13 cellular contexts compared by ENCODE assay signal in genomic region chr2:189521686-189522434, GRCh38. TPM values are rescaled to one million over a fixed set of nuclear protein-coding genes. Genes with fewer than 3 reads are reported as not detected.
DNase-seq lines count a peak whose midpoint lies in the region; ATAC-seq and TF ChIP-seq lines count a peak whose summit lies in the region.
"Had no signal": no experiment of that assay in that cellular context is flagged by ENCODE, and none has a peak within 500 bp of the region (broad histone marks: within the 10 kb centered on the region; RNA-seq: fewer than 3 reads in every experiment).

No MANE protein-coding gene starts in this region.

- no peak overlapping the region for H3K4me3 ChIP-seq in duodenal mucosa (ENCODE audit: low read depth in 1 of 2, low read length in 2 of 2)
- no peak overlapping the region for H3K4me3 ChIP-seq in smooth muscle cell
- H3K4me3 ChIP-seq in GM23338: no peak overlapping the region

- H3K9me3 ChIP-seq in duodenal mucosa (ENCODE audit: control insufficient read depth in 1 of 2, low read length in 2 of 2) (no peaks in the 10 kb centered on the region), smooth muscle cell (replicated peaks; ENCODE audit: low read depth) (no peaks in the 10 kb centered on the region)

- H3K36me3 Mint-ChIP-seq in GM23338 (ENCODE audit: low read depth): no peaks in the 10 kb centered on the region

- ATAC-seq in GM18867 (IDR thresholded peaks at IDR 0.05; ENCODE audit: unreplicated experiment) (peak; percentile 88), HG03521 (IDR thresholded peaks at IDR 0.05; ENCODE audit: unreplicated experiment) (no peak), GM19463 (IDR thresholded peaks at IDR 0.05; ENCODE audit: unreplicated experiment) (no peak), GM23338 (no peak)

- H3K27ac ChIP-seq in duodenal mucosa (ENCODE audit: low read depth, low read length) (peak overlapping the region; percentile 77), smooth muscle cell (ENCODE audit: low read depth) (no peak overlapping the region), GM23338 (ENCODE audit: low read depth) (no peak overlapping the region)

- H4K20me1 ChIP-seq in smooth muscle cell (ENCODE audit: low read depth) (no peaks in the 10 kb centered on the region), GM23338 (replicated peaks; ENCODE audit: insufficient read depth) (no peaks in the 10 kb centered on the region)

- peak overlapping the region; percentile 14 for H2AFZ ChIP-seq in smooth muscle cell (ENCODE audit: low read depth)
- H2AFZ ChIP-seq in GM23338: no peak overlapping the region

- no peaks in the 10 kb centered on the region for H3K9me2 ChIP-seq in GM23338 (ENCODE audit: insufficient read depth)

- no peaks in the 10 kb centered on the region for H3K36me3 ChIP-seq in duodenal mucosa (ENCODE audit: control insufficient read depth in 1 of 2, insufficient read depth in 2 of 2, low read length in 2 of 2)
- no peaks in the 10 kb centered on the region for H3K36me3 ChIP-seq in smooth muscle cell (ENCODE audit: low read depth)
- H3K36me3 ChIP-seq in GM23338 (ENCODE audit: insufficient read depth): no peaks in the 10 kb centered on the region

- H3K27ac Mint-ChIP-seq in GM23338: no peak overlapping the region
- H3K27ac Mint-ChIP-seq: activated T-cell treated with anti-CD3 and anti-CD28 coated beads, Interleukin-2, amount 50 U/mL, for 24 hours had no signal

- DNase-seq in LoVo (ENCODE audit: low spot score) (peak; percentile 22), smooth muscle cell (lab: John Stamatoyannopoulos, UW; ENCODE audit: unreplicated experiment) (no peak), islet precursor cell (no peak), GM23338 (ENCODE audit: low spot score) (no peak)
- DNase-seq: activated T-cell treated with anti-CD3 and anti-CD28 coated beads, Interleukin-2, amount 50 U/mL, for 24 hours; DMS153; KBM-7; stimulated activated CD4-positive, alpha-beta T cell treated with anti-CD3 and anti-CD28 coated beads, Interleukin-4, amount 100 ng/mL, for 4 hours; T-helper 2 cell had no signal

- H3K4me1 Mint-ChIP-seq in GM23338: peaks cover 5% of the 10 kb centered on the region

- H3K4me3 Mint-ChIP-seq in GM23338: no peak overlapping the region
- H3K4me3 Mint-ChIP-seq: activated T-cell treated with anti-CD3 and anti-CD28 coated beads, Interleukin-2, amount 50 U/mL, for 24 hours had no signal

- H3K4me2 ChIP-seq in smooth muscle cell: no peak overlapping the region
- H3K4me2 ChIP-seq in GM23338: no peak overlapping the region

- H3K9me3 Mint-ChIP-seq in GM23338: no peaks in the 10 kb centered on the region
- H3K9me3 Mint-ChIP-seq: activated T-cell treated with anti-CD3 and anti-CD28 coated beads, Interleukin-2, amount 50 U/mL, for 24 hours had no signal

- TF ChIP-seq CTCF in smooth muscle cell (IDR thresholded peaks at IDR 0.05; ENCODE audit: borderline replicate concordance, insufficient read depth, poor library complexity, severe bottlenecking) (no peak), GM23338 (conservative IDR thresholded peaks at IDR 0.05; ENCODE audit: low read depth in 2 of 2) (no peak)

- H3K27me3 Mint-ChIP-seq in GM23338 (ENCODE audit: insufficient read depth, low read depth, poor library complexity): peaks cover 3% of the 10 kb centered on the region
- H3K27me3 Mint-ChIP-seq: activated T-cell treated with anti-CD3 and anti-CD28 coated beads, Interleukin-2, amount 50 U/mL, for 24 hours had no signal

- H3K9ac ChIP-seq in duodenal mucosa (ENCODE audit: low read depth in 1 of 2, low read length in 2 of 2) (peak overlapping the region in 1 of 2 donors; percentile 20), smooth muscle cell (ENCODE audit: low read depth) (no peak overlapping the region)

- no peaks in the 10 kb centered on the region for H3F3A ChIP-seq in smooth muscle cell (ENCODE audit: low read depth)
- no peaks in the 10 kb centered on the region for H3F3A ChIP-seq in GM23338 (replicated peaks; ENCODE audit: low read depth)

- H3K79me2 ChIP-seq in smooth muscle cell (ENCODE audit: low read depth): no peaks in the 10 kb centered on the region
- H3K79me2 ChIP-seq in GM23338 (replicated peaks; ENCODE audit: insufficient read depth): no peaks in the 10 kb centered on the region

- H3K27me3 ChIP-seq in duodenal mucosa (ENCODE audit: control insufficient read depth in 1 of 2, insufficient read depth in 2 of 2, low read length in 2 of 2) (no peaks in the 10 kb centered on the region), smooth muscle cell (ENCODE audit: low read depth) (no peaks in the 10 kb centered on the region), GM23338 (ENCODE audit: insufficient read depth) (no peaks in the 10 kb centered on the region)

- H3K4me1 ChIP-seq in duodenal mucosa (ENCODE audit: control insufficient read depth in 1 of 2, insufficient read depth in 2 of 2, low read length in 2 of 2) (peaks cover 31 to 38% of the 10 kb centered on the region in 2 donors), smooth muscle cell (ENCODE audit: low read depth) (no peaks in the 10 kb centered on the region), GM23338 (ENCODE audit: insufficient read depth) (no peaks in the 10 kb centered on the region)

- WGBS in smooth muscle cell (ENCODE audit: low lambda C conversion rate): 89% methylated on average over 2 of the region's 2 CpGs

TF ChIP-seq in GM23338, 12 proteins besides CTCF, POLR2A, EP300 and RAD21 (continues in another document):
- no peak for TF ChIP-seq ZNF462 (CRISPR knock-in tag; IDR thresholded peaks at IDR 0.05)
- TF ChIP-seq JUNB (IDR thresholded peaks at IDR 0.05; ENCODE audit: unreplicated experiment): no peak
- no peak for TF ChIP-seq EZH2phosphoT487 (IDR thresholded peaks at IDR 0.05; ENCODE audit: unreplicated experiment)

RNA-seq across cellular contexts. Expression of gene SLC40A1, which starts 58.7 kb away (rescaled TPM):
- total RNA-seq in smooth muscle cell: 10.5 and 15.2 TPM in 2 replicates
- polyA plus RNA-seq in smooth muscle cell (8.7 and 9.1 TPM in 2 replicates), GM23338 (2016; fragmentation: Nextera tagmentation; extraction: Ambion mirVana) (0.08 and 0.10 TPM in 2 replicates)
- 0.70 TPM in 1 of 2 replicates, not detected in the other for total RNA-seq in GM23338 (2014; rRNA removed; shearing (Covaris generic))
